Comparison of ENCODE assay signal across 16 cellular contexts in the genomic region with DNA sequence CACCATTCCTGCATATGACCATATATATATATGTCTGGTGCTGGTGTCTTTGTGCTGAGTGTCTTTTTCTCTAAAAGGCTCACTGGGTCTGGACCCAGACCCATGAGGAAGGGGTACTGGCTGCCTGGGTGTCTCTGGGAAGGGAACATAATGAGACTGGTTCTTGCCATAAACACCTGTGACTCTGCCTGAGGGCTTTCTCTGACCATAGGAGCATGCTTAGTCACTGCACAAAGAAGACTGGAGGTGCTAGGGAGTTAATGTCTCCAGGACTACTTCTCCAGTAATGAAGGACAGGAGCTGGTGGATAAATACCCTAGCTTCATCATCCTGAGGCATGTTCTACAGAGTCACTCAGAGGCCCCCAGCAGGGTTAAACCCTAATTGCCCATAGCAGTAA. TPM values are rescaled to one million over a fixed set of nuclear protein-coding genes. Genes with fewer than 3 reads are reported as not detected.
DNase-seq lines count a peak whose midpoint lies in the region; TF ChIP-seq lines count a peak whose summit lies in the region.
"Had no signal": no experiment of that assay in that cellular context is flagged by ENCODE, and none has a peak within 500 bp of the region (broad histone marks: within the 10 kb centered on the region; RNA-seq: fewer than 3 reads in every experiment).

No MANE protein-coding gene starts in this region.

- peak; percentile 1 for TF ChIP-seq CTCF in astrocyte of the spinal cord (IDR thresholded peaks at IDR 0.05; ENCODE audit: low read depth, low read length)

- no peak overlapping the region for H3K4me3 ChIP-seq in astrocyte of the spinal cord (ENCODE audit: low read depth, low read length)
- H3K4me3 ChIP-seq: GM23338, K562 had no signal

- in situ Hi-C loops in astrocyte of the spinal cord (cut with HindIII; ENCODE audit: low sequenced_read_pairs), result no loop called here

- DNase-seq in M059J (ENCODE audit: low read depth), result peak; percentile 41
- DNase-seq in astrocyte of the spinal cord (ENCODE audit: low read depth, low spot score), result no peak
- DNase-seq in kidney tubule cell (ENCODE audit: low spot score), result peak; percentile 12
- no peak for DNase-seq in GM03348 (ENCODE audit: low spot score)
- DNase-seq in SW480 (ENCODE audit: low spot score), result no peak
- DNase-seq in NCI-H82 (lab: John Stamatoyannopoulos, UW), result no peak
- DNase-seq: ACHN; BE2C; C1 segment of cervical spinal cord; Caco-2; CD4-positive, alpha-beta T cell; DMS79 treated with DMSO at 0.1 percent for 48 hours; HCEC 1CT; IMR-90 had no signal

RNA-seq across cellular contexts. Expression of gene CASK, which starts 47.1 kb away (rescaled TPM):
- 31.5 and 52.7 TPM in 2 replicates for total RNA-seq in M059J (2014; rRNA removed; shearing (Covaris generic))

Comparison
In these comparisons a context has a peak if more than half of its experiments do, and no peak if none do; other contexts are left out.
1. DNase-seq: peak in M059J (single experiment) and kidney tubule cell (single experiment); none in astrocyte of the spinal cord (single experiment), GM03348 (single experiment), SW480 (single experiment) and NCI-H82 (single experiment).